1 cellular context compared by ENCODE assay signal in the genomic region with DNA sequence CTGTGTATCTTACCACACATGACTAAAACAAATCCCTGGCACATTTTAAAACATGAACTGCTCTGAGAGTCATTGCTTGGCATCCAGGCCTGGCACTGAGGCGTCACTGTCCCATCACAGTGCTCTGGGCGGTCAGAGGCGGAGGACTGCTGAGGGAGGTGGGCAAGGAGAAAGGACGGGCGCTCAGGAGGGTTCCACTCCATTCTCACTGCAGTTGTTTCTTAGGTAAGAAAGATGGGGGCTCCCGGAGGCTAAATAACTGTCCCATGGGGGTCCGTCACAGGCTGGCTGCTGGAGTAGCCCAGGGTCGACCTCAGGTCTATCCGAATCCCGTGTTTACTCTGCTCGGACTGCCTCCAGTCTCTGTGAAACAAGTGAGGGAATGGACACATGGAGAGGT.
TF ChIP-seq lines count a peak whose summit lies in the region.

No MANE protein-coding gene starts in this region.

TF ChIP-seq in H1, 55 proteins besides CTCF, POLR2A, EP300 and RAD21:
- TF ChIP-seq BCL11A (IDR thresholded peaks at IDR 0.05; ENCODE audit: low read depth in 2 of 2, low read length in 2 of 2) (no peak), YY1 (IDR thresholded peaks at IDR 0.05; ENCODE audit: low read depth, low read length) (no peak), HDAC2 (IDR thresholded peaks at IDR 0.05; ENCODE audit: borderline replicate concordance in 1 of 2, low read depth in 2 of 2, low read length in 2 of 2) (no peak), GABPA (IDR thresholded peaks at IDR 0.05; ENCODE audit: borderline replicate concordance, insufficient read depth, low read length) (no peak), CREB1 (IDR thresholded peaks at IDR 0.05) (no peak)
